1 cellular context compared by ENCODE assay signal in the genomic region with DNA sequence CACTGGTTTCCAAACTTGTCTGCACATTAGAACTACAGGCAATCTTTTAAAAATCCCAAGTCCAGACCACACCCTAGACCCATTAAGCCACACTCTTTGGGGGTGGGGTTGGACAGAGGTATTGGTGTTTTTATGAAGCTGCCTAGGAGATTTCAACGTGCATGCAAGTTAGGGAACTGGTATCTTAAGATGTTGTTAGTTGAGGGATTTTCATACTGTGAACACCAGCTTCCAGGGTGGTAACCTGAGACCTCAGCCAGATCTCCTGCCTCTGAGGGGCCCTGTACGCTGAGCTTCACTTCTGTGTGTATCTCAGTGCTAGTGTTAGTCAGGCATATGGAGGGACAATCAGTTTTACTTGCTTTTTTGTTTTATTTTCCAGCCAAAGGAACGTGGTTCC.
TF ChIP-seq lines count a peak whose summit lies in the region.

No MANE protein-coding gene starts in this region.

TF ChIP-seq in HEK293T, 16 proteins besides CTCF, POLR2A, EP300 and RAD21 (continued from another document):
- TF ChIP-seq, protein P1, sequence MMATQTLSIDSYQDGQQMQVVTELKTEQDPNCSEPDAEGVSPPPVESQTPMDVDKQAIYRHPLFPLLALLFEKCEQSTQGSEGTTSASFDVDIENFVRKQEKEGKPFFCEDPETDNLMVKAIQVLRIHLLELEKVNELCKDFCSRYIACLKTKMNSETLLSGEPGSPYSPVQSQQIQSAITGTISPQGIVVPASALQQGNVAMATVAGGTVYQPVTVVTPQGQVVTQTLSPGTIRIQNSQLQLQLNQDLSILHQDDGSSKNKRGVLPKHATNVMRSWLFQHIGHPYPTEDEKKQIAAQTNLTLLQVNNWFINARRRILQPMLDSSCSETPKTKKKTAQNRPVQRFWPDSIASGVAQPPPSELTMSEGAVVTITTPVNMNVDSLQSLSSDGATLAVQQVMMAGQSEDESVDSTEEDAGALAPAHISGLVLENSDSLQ (IDR thresholded peaks at IDR 0.05) = no peak
- TF ChIP-seq ARNT (IDR thresholded peaks at IDR 0.05) = no peak
- no peak for TF ChIP-seq SUZ12 (IDR thresholded peaks at IDR 0.05)
